Comparison of ENCODE assay signal across 8 cellular contexts in the genomic region with DNA sequence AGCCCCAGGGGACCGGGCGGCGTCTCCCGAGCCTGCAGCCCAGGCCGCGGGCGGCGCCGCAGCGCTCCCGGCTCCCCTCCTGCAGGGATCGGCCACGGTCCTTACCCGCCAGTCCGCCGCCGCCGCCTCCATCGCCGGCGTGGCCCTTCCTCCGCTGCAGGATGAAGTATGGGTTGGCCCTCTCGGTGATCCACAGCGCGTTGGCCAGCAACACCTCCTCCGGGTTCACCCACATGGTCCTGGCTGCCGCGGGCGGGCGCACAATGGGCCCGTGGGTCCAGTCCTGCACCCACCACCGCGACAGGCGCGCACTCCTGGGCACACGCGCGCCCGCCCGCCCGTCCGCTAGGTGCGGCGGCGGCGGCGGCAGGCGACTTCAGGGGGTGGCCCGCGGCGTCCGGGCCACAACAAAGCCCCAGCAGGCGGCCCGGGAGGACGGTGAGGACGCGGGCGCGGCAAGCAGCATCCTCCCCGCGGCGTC. TPM values are rescaled to one million over a fixed set of nuclear protein-coding genes. Genes with fewer than 3 reads are reported as not detected.
DNase-seq lines count a peak whose midpoint lies in the region; ATAC-seq lines count a peak whose summit lies in the region.

No MANE protein-coding gene starts in this region.

- in situ Hi-C loops in SK-MEL-5 (cut with HindIII; ENCODE audit: low pct_unique_long_range_greater_than_20kb, low sequenced_read_pairs) = no loop called here

- no peaks in the 10 kb centered on the region for H3K36me3 Mint-ChIP-seq in effector memory CD8-positive, alpha-beta T cell (ENCODE audit: insufficient read depth)

- peak; percentile 79 for DNase-seq in D341Med (ENCODE audit: low spot score)
- DNase-seq in SK-MEL-5 (ENCODE audit: low read depth, low spot score) = peak; percentile 19
- no peak for DNase-seq in effector memory CD8-positive, alpha-beta T cell
- peak; percentile 60 to 64 for DNase-seq in lung microvascular endothelial cell (ENCODE audit: low read depth in 2 of 2)
- DNase-seq in NCI-H524 treated with DMSO at 0.1 percent for 48 hours (lab: John Stamatoyannopoulos, UW) = no peak

- ATAC-seq in GM19025 (IDR thresholded peaks at IDR 0.05; ENCODE audit: low read depth, unreplicated experiment) (peak; percentile 50), HG03097 (IDR thresholded peaks at IDR 0.05; ENCODE audit: low FRiP score, unreplicated experiment) (peak; percentile 51)
- ATAC-seq in effector memory CD8-positive, alpha-beta T cell (replicated peaks) = peak; percentile 32

- peak overlapping the region; percentile 45 for H3K27ac ChIP-seq in temporal lobe (ENCODE audit: low read depth, low read length)

- H3K4me1 Mint-ChIP-seq in effector memory CD8-positive, alpha-beta T cell (ENCODE audit: low read depth in 2 of 2) = no peaks in the 10 kb centered on the region

- H3K27ac Mint-ChIP-seq in effector memory CD8-positive, alpha-beta T cell = no peak overlapping the region

- H3K27me3 Mint-ChIP-seq in effector memory CD8-positive, alpha-beta T cell = peaks cover 34 to 42% of the 10 kb centered on the region in 2 donors

- peak overlapping the region in 1 of 2 donors; percentile 9 for H3K4me3 Mint-ChIP-seq in effector memory CD8-positive, alpha-beta T cell

- H3K9me3 Mint-ChIP-seq in effector memory CD8-positive, alpha-beta T cell = no peaks in the 10 kb centered on the region

RNA-seq across cellular contexts. Expression of a gene that starts 0.3 kb away (rescaled TPM):
- 9.6 and 9.7 TPM in 2 replicates for total RNA-seq in SK-MEL-5 (2014; rRNA removed; shearing (Covaris generic))
- 8.6 and 11.1 TPM in 2 replicates for polyA plus RNA-seq in SK-MEL-5 (2015; cell fraction: cytosol; rRNA removed)
- polyA plus RNA-seq in SK-MEL-5 (2015; cell fraction: nucleus; rRNA removed) = 4.9 and 10.6 TPM in 2 replicates
- total RNA-seq in lung microvascular endothelial cell = 37.7 and 66.7 TPM in 2 replicates
- 57.0 TPM for total RNA-seq in temporal lobe

Comparison
In these comparisons a context has a peak if more than half of its experiments do, and no peak if none do; other contexts are left out.
1. DNase-seq: peak in D341Med (single experiment), SK-MEL-5 (single experiment) and lung microvascular endothelial cell (2 of 2); none in effector memory CD8-positive, alpha-beta T cell (0 of 3) and NCI-H524 treated with DMSO at 0.1 percent for 48 hours (single experiment).
2. Peak in every context shown above with its lines, with median percentiles within 50 percentile points of each other: ATAC-seq.